28 cellular contexts compared by ENCODE assay signal in the genomic region with DNA sequence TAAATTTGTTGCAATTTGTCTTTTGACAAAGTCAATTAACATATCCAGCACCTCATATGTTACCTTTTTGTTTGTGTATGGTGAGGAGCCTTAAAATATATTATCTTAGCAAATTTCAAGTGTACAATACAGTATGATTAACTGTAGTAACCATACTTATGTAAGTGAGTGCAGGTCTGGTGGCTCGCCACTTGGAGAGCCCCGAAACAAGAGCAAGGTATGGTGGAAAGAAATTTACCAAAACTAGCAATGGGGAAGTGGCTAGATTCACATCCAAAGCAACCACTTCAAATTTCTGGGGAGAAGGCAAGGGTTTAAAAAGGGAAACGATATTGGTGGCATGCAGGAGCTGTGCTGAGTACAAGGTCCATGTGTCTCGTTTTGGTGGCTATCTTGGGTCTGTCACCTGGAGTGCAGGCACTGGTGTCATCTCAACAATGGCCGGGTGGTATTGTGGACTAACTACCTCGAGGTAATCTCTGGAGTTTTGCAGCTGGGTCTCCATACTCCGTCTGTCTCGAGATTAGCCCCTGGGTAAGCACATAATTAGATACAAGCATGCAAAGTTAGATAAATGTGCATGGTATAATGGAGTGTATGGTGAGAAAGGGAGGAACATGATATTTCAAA. TPM values are rescaled to one million over a fixed set of nuclear protein-coding genes. Genes with fewer than 3 reads are reported as not detected.
DNase-seq lines count a peak whose midpoint lies in the region; ATAC-seq and TF ChIP-seq lines count a peak whose summit lies in the region.
"Had no signal": no experiment of that assay in that cellular context is flagged by ENCODE, and none has a peak within 500 bp of the region (broad histone marks: within the 10 kb centered on the region; RNA-seq: fewer than 3 reads in every experiment).

No MANE protein-coding gene starts in this region.

- peaks cover 15% of the 10 kb centered on the region for H3K4me1 Mint-ChIP-seq in endodermal cell
- H3K4me1 Mint-ChIP-seq: nephron had no signal

- TF ChIP-seq CTCF in RWPE2 (IDR thresholded peaks at IDR 0.05; ENCODE audit: poor library complexity, severe bottlenecking): no peak
- TF ChIP-seq CTCF in endodermal cell (conservative IDR thresholded peaks at IDR 0.05): no peak
- TF ChIP-seq CTCF in uterus (IDR thresholded peaks at IDR 0.05): no peak

- DNase-seq in activated CD8-positive, alpha-beta memory T cell treated with anti-CD3 and anti-CD28 coated beads for 24 hours: peak; percentile 33
- no peak for DNase-seq in activated CD8-positive, alpha-beta memory T cell treated with anti-CD3 and anti-CD28 coated beads, Interleukin-2, amount 50 U/mL, for 48 hours
- peak; percentile 60 for DNase-seq in D341Med (ENCODE audit: low spot score)
- DNase-seq in RWPE2 (ENCODE audit: low spot score): no peak
- no peak for DNase-seq in endodermal cell
- no peak for DNase-seq in uterus
- DNase-seq in NCI-H446 treated with DMSO at 0.1 percent for 48 hours (lab: John Stamatoyannopoulos, UW): no peak
- DNase-seq in glomerular visceral epithelial cell (ENCODE audit: extremely low spot score): no peak
- DNase-seq: activated CD4-positive, alpha-beta T cell treated with anti-CD3 and anti-CD28 coated beads, Interleukin-2, amount 50 U/mL, for 48 hours; activated T-cell treated with anti-CD3 and anti-CD28 coated beads for 4 hours; amygdala; colonic mucosa; effector memory CD4-positive, alpha-beta T cell; H7; heart left ventricle; kidney; midbrain; NCI-H1417; NCI-H2081; NCI-H774; ovary; stimulated activated CD4-positive, alpha-beta T cell treated with anti-CD3 and anti-CD28 coated beads, Interleukin-2, amount 100 ng/mL, for 24 hours; transverse colon had no signal

- H3K9me3 Mint-ChIP-seq in endodermal cell: no peaks in the 10 kb centered on the region
- H3K9me3 Mint-ChIP-seq: nephron had no signal

- H3K27ac ChIP-seq in RWPE2 (ENCODE audit: poor library complexity, severe bottlenecking): no peak overlapping the region
- H3K27ac ChIP-seq in endodermal cell (ENCODE audit: low read depth, low read length): no peak overlapping the region
- H3K27ac ChIP-seq in uterus: no peak overlapping the region
- H3K27ac ChIP-seq: A549, breast epithelium, colonic mucosa, ovary, RWPE1, transverse colon, VCaP had no signal

- peaks cover 42% of the 10 kb centered on the region for H3K36me3 Mint-ChIP-seq in endodermal cell (ENCODE audit: low read depth)

- peak overlapping the region; percentile 44 for H3K27ac Mint-ChIP-seq in endodermal cell
- H3K27ac Mint-ChIP-seq: nephron had no signal

- H3K4me3 Mint-ChIP-seq in endodermal cell: no peak overlapping the region
- H3K4me3 Mint-ChIP-seq: nephron had no signal

- 81 to 87% methylated on average over 7 to 8 of the region's 8 CpGs for WGBS in endodermal cell (ENCODE audit: insufficient coverage in 1 of 2, insufficient read length in 1 of 2), 2 experiments

- peak; percentile 19; the same call in 1 of the 3 replicates for ATAC-seq in RWPE2 (ENCODE audit: low read depth)
- ATAC-seq: heart left ventricle had no signal

- H3K9me3 ChIP-seq in RWPE2 (ENCODE audit: severe bottlenecking) (no peaks in the 10 kb centered on the region), endodermal cell (ENCODE audit: control insufficient read depth, low read length) (no peaks in the 10 kb centered on the region), uterus (no peaks in the 10 kb centered on the region)
- H3K9me3 ChIP-seq: A549, breast epithelium, colonic mucosa, heart left ventricle, ovary, transverse colon had no signal

- H3K4me3 ChIP-seq in RWPE2 (ENCODE audit: severe bottlenecking) (no peak overlapping the region), endodermal cell (ENCODE audit: low read length) (no peak overlapping the region), uterus (no peak overlapping the region)
- H3K4me3 ChIP-seq: A549, breast epithelium, colonic mucosa, heart left ventricle, ovary, transverse colon had no signal

- H3K27me3 ChIP-seq in RWPE2 (ENCODE audit: insufficient read depth, poor library complexity, severe bottlenecking) (no peaks in the 10 kb centered on the region), endodermal cell (ENCODE audit: control insufficient read depth, insufficient read depth, low read length, poor library complexity, severe bottlenecking) (no peaks in the 10 kb centered on the region), uterus (no peaks in the 10 kb centered on the region)
- H3K27me3 ChIP-seq: breast epithelium, colonic mucosa, heart left ventricle, ovary, transverse colon had no signal

- no peak for TF ChIP-seq POLR2A in uterus (IDR thresholded peaks at IDR 0.05)

- H3K36me3 ChIP-seq in RWPE2 (ENCODE audit: low read depth): peaks cover 41% of the 10 kb centered on the region
- peaks cover 59% of the 10 kb centered on the region for H3K36me3 ChIP-seq in endodermal cell (ENCODE audit: control insufficient read depth, insufficient read depth, low read length)
- H3K36me3 ChIP-seq in uterus: no peaks in the 10 kb centered on the region
- H3K36me3 ChIP-seq: breast epithelium, ovary had no signal

- H3K27me3 Mint-ChIP-seq in endodermal cell (ENCODE audit: insufficient read depth): no peaks in the 10 kb centered on the region

- H3K4me1 ChIP-seq in RWPE2 (ENCODE audit: insufficient read depth, poor library complexity, severe bottlenecking) (no peaks in the 10 kb centered on the region), endodermal cell (ENCODE audit: control insufficient read depth, insufficient read depth, low read length) (no peaks in the 10 kb centered on the region), uterus (no peaks in the 10 kb centered on the region)
- H3K4me1 ChIP-seq: A549, breast epithelium, colonic mucosa, transverse colon had no signal

- H3K9ac ChIP-seq in endodermal cell (ENCODE audit: extremely low read depth, low read length, poor library complexity, severe bottlenecking): no peak overlapping the region

- intact Hi-C loops in uterus (cut with DNase I; ENCODE audit: low total_unique reads): no loop called here

RNA-seq across cellular contexts. Expression of a gene that starts 8.2 kb away (rescaled TPM):
- total RNA-seq in endodermal cell (100 to 1,000 TPM; 118 to 141 TPM), uterus (100 to 1,000 TPM; 147 to 442 (median 202) TPM)
- 123 TPM for polyA plus RNA-seq in endodermal cell (2013, experiment 1 of 2)
- 117 TPM for polyA plus RNA-seq in endodermal cell (2013, experiment 2 of 2)

Comparison
In these comparisons a context has a peak if more than half of its experiments do, and no peak if none do; other contexts are left out.
1. DNase-seq: peak in activated CD8-positive, alpha-beta memory T cell treated with anti-CD3 and anti-CD28 coated beads for 24 hours (single experiment) and D341Med (single experiment); none in activated CD8-positive, alpha-beta memory T cell treated with anti-CD3 and anti-CD28 coated beads, Interleukin-2, amount 50 U/mL, for 48 hours (single experiment), RWPE2 (single experiment), endodermal cell (single experiment), uterus (0 of 2), NCI-H446 treated with DMSO at 0.1 percent for 48 hours (single experiment) and glomerular visceral epithelial cell (single experiment).